10 cellular contexts compared by ENCODE assay signal in genomic region chr6:56863366-56863765, GRCh38.
A peak's percentile ranks its signal among the peaks of the same experiment; 100 is the strongest.
DNase-seq lines count a peak whose midpoint lies in the region; ATAC-seq, FAIRE-seq and TF ChIP-seq lines count a peak whose summit lies in the region.
"Had no signal": no experiment of that assay in that cellular context is flagged by ENCODE, and none has a peak within 500 bp of the region (broad histone marks: within the 10 kb centered on the region; RNA-seq: fewer than 3 reads in every experiment).

No MANE protein-coding gene starts in this region.

- H3K79me2 ChIP-seq in ACC112 (ENCODE audit: control insufficient read depth, insufficient read depth, low read length, unreplicated experiment) = peaks cover 25% of the 10 kb centered on the region

- peak overlapping the region; percentile 26; the same call in 1 of the 2 replicates for H3K4me3 ChIP-seq in ACC112 (ENCODE audit: low read depth, low read length)
- H3K4me3 ChIP-seq in astrocyte of the spinal cord (ENCODE audit: low read depth, low read length) = no peak overlapping the region
- no peak overlapping the region for H3K4me3 ChIP-seq in ascending aorta

- intact Hi-C loops in left colon (cut with DNase I, micrococcal nuclease) (no loop called here), ascending aorta (cut with DNase I) (no loop called here), posterior cingulate gyrus (cut with DNase I) (no loop called here)

- no peaks in the 10 kb centered on the region for H3K36me3 ChIP-seq in ACC112 (ENCODE audit: insufficient read depth, low read length)
- H3K36me3 ChIP-seq in ascending aorta = no peaks in the 10 kb centered on the region

- H3K9me3 ChIP-seq in ascending aorta = no peaks in the 10 kb centered on the region

- H3K27ac ChIP-seq in ACC112 (ENCODE audit: low read depth, low read length) (peak overlapping the region; percentile 92), ascending aorta (peak overlapping the region in 1 of 2 donors; percentile 19)

- ATAC-seq in left colon = peak; percentile 60
- ATAC-seq in GM19397 (IDR thresholded peaks at IDR 0.05; ENCODE audit: unreplicated experiment) = no peak

- no peak overlapping the region for H2AFZ ChIP-seq in ACC112 (ENCODE audit: low read length, unreplicated experiment)

- in situ Hi-C loops in astrocyte of the spinal cord (cut with HindIII; ENCODE audit: low sequenced_read_pairs) = no loop called here

- no peaks in the 10 kb centered on the region for H3K27me3 ChIP-seq in ACC112 (ENCODE audit: insufficient read depth, low read length)
- no peaks in the 10 kb centered on the region for H3K27me3 ChIP-seq in ascending aorta

- DNase-seq in HTR-8/SVneo (ENCODE audit: insufficient read length, low spot score) = peak; percentile 64
- peak; percentile 58 for DNase-seq in astrocyte of the spinal cord (ENCODE audit: low read depth, low spot score)
- no peak for DNase-seq in left colon
- no peak for DNase-seq in ascending aorta (ENCODE audit: low spot score in 2 of 2)
- DNase-seq in activated naive CD4-positive, alpha-beta T cell treated with Interleukin-2 at 50 U/mL for 16 hours = no peak
- DNase-seq in posterior cingulate gyrus = no peak
- DNase-seq: central memory CD4-positive, alpha-beta T cell; H9 had no signal

- TF ChIP-seq CTCF in astrocyte of the spinal cord (IDR thresholded peaks at IDR 0.05; ENCODE audit: low read depth, low read length) = no peak
- TF ChIP-seq CTCF in ascending aorta (IDR thresholded peaks at IDR 0.05) = no peak

- peak; percentile 88 for FAIRE-seq in HTR-8/SVneo (lab: Jason Lieb, UNC)

- H3K4me1 ChIP-seq in ACC112 (ENCODE audit: control insufficient read depth, insufficient read depth, low read length, unreplicated experiment) = peaks cover 85% of the 10 kb centered on the region
- peaks cover 0 to 14% of the 10 kb centered on the region in 2 donors for H3K4me1 ChIP-seq in ascending aorta

Comparison
In these comparisons a context has a peak if more than half of its experiments do, and no peak if none do; other contexts are left out.
1. DNase-seq: peak in HTR-8/SVneo (single experiment) and astrocyte of the spinal cord (single experiment); none in left colon (0 of 2), ascending aorta (0 of 2), activated naive CD4-positive, alpha-beta T cell treated with Interleukin-2 at 50 U/mL for 16 hours (single experiment) and posterior cingulate gyrus (0 of 10).